Comparison of ENCODE assay signal across 8 cellular contexts in genomic region chr6:97059473-97059872, GRCh38.
A peak's percentile ranks its signal among the peaks of the same experiment; 100 is the strongest.
DNase-seq lines count a peak whose midpoint lies in the region; ATAC-seq and TF ChIP-seq lines count a peak whose summit lies in the region.

No MANE protein-coding gene starts in this region.

- no peak overlapping the region for H3K18ac ChIP-seq in IMR-90 (ENCODE audit: low read depth, low read length)

- H3K4me1 ChIP-seq in IMR-90 (ENCODE audit: control insufficient read depth, insufficient read depth, low read length) (no peaks in the 10 kb centered on the region), sigmoid colon (no peaks in the 10 kb centered on the region)

- CTCF ChIA-PET in IMR-90 (lab: Yijun Ruan, JAX), result interaction anchor here (0.7 kb wide), 1 partner anchor 435 kb away, joined by 4 read pairs; no protein-coding TSS in a partner anchor

- BruUV-seq in IMR-90 (replicated peaks; lab: Mats Ljungman, UMichigan), result no TSS peak

- H3K9me1 ChIP-seq in IMR-90 (ENCODE audit: insufficient read depth, low read length), result no peaks in the 10 kb centered on the region

- no peak overlapping the region for H2BK5ac ChIP-seq in IMR-90 (ENCODE audit: low read depth, low read length, poor library complexity, severe bottlenecking)

- H4K8ac ChIP-seq in IMR-90 (ENCODE audit: low read depth in 2 of 2, low read length in 2 of 2), result no peak overlapping the region

- H2BK120ac ChIP-seq in IMR-90 (ENCODE audit: low read depth, low read length), result no peak overlapping the region

- TF ChIP-seq POLR2A in IMR-90 (IDR thresholded peaks at IDR 0.05; ENCODE audit: low read depth, low read length), result no peak
- no peak for TF ChIP-seq POLR2A in sigmoid colon (IDR thresholded peaks at IDR 0.05)

- H4K20me1 ChIP-seq in IMR-90 (ENCODE audit: insufficient read depth, low read length), result no peaks in the 10 kb centered on the region

- TF ChIP-seq CTCF in IMR-90 (conservative IDR thresholded peaks at IDR 0.05; ENCODE audit: low read depth, low read length) (peak; percentile 60), fibroblast of the aortic adventitia (IDR thresholded peaks at IDR 0.05; ENCODE audit: insufficient read depth, low read length) (peak; percentile 53), sigmoid colon (IDR thresholded peaks at IDR 0.05) (peak in 3 of 4 experiments; percentile 22 to 45 (median 29))

- no peak overlapping the region for H2AK9ac ChIP-seq in IMR-90 (replicated peaks; ENCODE audit: low read depth, low read length, poor library complexity)

- H3K4me3 ChIP-seq in IMR-90 (ENCODE audit: insufficient read depth, low read depth, low read length) (no peak overlapping the region), SK-N-MC (no peak overlapping the region), fibroblast of the aortic adventitia (ENCODE audit: low read depth, low read length) (no peak overlapping the region), sigmoid colon (no peak overlapping the region)

- H3K36me3 ChIP-seq in IMR-90 (ENCODE audit: control insufficient read depth, insufficient read depth, low read length), result no peaks in the 10 kb centered on the region
- no peaks in the 10 kb centered on the region for H3K36me3 ChIP-seq in SK-N-MC (ENCODE audit: insufficient read depth, low read length)
- no peaks in the 10 kb centered on the region for H3K36me3 ChIP-seq in sigmoid colon

- dilution Hi-C loops in IMR-90 (cut with HindIII; ENCODE audit: low sequenced_read_pairs, unreplicated experiment), result no loop called here

- H3K9ac ChIP-seq in IMR-90 (ENCODE audit: low read depth, low read length), result no peak overlapping the region
- no peak overlapping the region for H3K9ac ChIP-seq in SK-N-MC (ENCODE audit: insufficient read length)

- H2BK20ac ChIP-seq in IMR-90 (ENCODE audit: low read depth, low read length), result no peak overlapping the region

- no peak overlapping the region for H2BK15ac ChIP-seq in IMR-90 (ENCODE audit: low read depth, low read length)

- H3K4me2 ChIP-seq in IMR-90 (ENCODE audit: low read depth, low read length), result no peak overlapping the region

- DNase-seq in Right ventricle myocardium superior (no peak), cardiac septum (ENCODE audit: low spot score) (no peak), IMR-90 (peak; percentile 37), SK-N-MC (ENCODE audit: low read depth, low spot score) (peak; percentile 63), fibroblast of the aortic adventitia (ENCODE audit: low read depth) (peak; percentile 62), sigmoid colon (no peak)
- no peak for DNase-seq in activated CD4-positive, alpha-beta T cell treated with anti-CD3 and anti-CD28 coated beads for 4 hours

- H2AFZ ChIP-seq in IMR-90 (replicated peaks; ENCODE audit: low read length, poor library complexity), result no peak overlapping the region

- intact Hi-C loops in Right ventricle myocardium superior (cut with DNase I) (no loop called here), cardiac septum (cut with DNase I) (loop anchor here (2.0 to 5.0 kb wide), 2 partner anchors 162 to 431 kb away; partner anchors contain the start of gene NDUFAF4), IMR-90 (cut with micrococcal nuclease) (loop anchor here (1.0 to 10.0 kb wide), 3 partner anchors 160 to 1695 kb away; no protein-coding TSS in a partner anchor), sigmoid colon (cut with DNase I) (loop anchor here (2.0 kb wide), 1 partner anchor 161 kb away; no protein-coding TSS in a partner anchor)

- no peaks in the 10 kb centered on the region for H3K79me1 ChIP-seq in IMR-90 (ENCODE audit: low read depth in 1 of 2, low read length in 2 of 2)

- peak; percentile 64 for TF ChIP-seq RAD21 in IMR-90 (IDR thresholded peaks at IDR 0.05; ENCODE audit: low read length)

- H3K4ac ChIP-seq in IMR-90 (ENCODE audit: low read depth, low read length), result no peak overlapping the region

- no peak overlapping the region for H4K5ac ChIP-seq in IMR-90 (ENCODE audit: low read depth, low read length)

- H3K27me3 ChIP-seq in IMR-90 (ENCODE audit: control insufficient read depth, insufficient read depth, low read length) (peaks cover 4% of the 10 kb centered on the region), sigmoid colon (no peaks in the 10 kb centered on the region)

- no peaks in the 10 kb centered on the region for H3K9me3 ChIP-seq in IMR-90 (ENCODE audit: control insufficient read depth, insufficient read depth, low read length)
- H3K9me3 ChIP-seq in SK-N-MC (ENCODE audit: low read depth, low read length), result no peaks in the 10 kb centered on the region
- no peaks in the 10 kb centered on the region for H3K9me3 ChIP-seq in sigmoid colon

- ATAC-seq in Right ventricle myocardium superior (ENCODE audit: poor library complexity) (peak; percentile 53), GM21786 (IDR thresholded peaks at IDR 0.05; ENCODE audit: unreplicated experiment) (peak; percentile 82), IMR-90 (ENCODE audit: low read depth) (peak; percentile 76)

- no peak for TF ChIP-seq EP300 in sigmoid colon (IDR thresholded peaks at IDR 0.05)

- H3K23ac ChIP-seq in IMR-90 (ENCODE audit: low read depth, low read length), result no peak overlapping the region

- in situ Hi-C loops in IMR-90 (cut with MboI; ENCODE audit: low sequenced_read_pairs), result loop anchor here (5.0 to 25.0 kb wide), 4 partner anchors 162 to 1697 kb away; partner anchors contain the start of gene NDUFAF4

- no peak overlapping the region for H4K91ac ChIP-seq in IMR-90 (ENCODE audit: insufficient read depth, low read depth, low read length)

- H3K56ac ChIP-seq in IMR-90 (ENCODE audit: extremely low read depth, insufficient read depth, low read length), result no peak overlapping the region

- no peak overlapping the region for H3K14ac ChIP-seq in IMR-90 (replicated peaks; ENCODE audit: low read depth, low read length)

- POLR2A ChIA-PET in IMR-90 (lab: Charles Lee; ENCODE audit: unreplicated experiment), result no interaction called here

- H2AK5ac ChIP-seq in IMR-90 (ENCODE audit: low read depth, low read length), result no peak overlapping the region

- H3K27ac ChIP-seq in IMR-90 (ENCODE audit: insufficient read depth, low read length), result no peak overlapping the region
- H3K27ac ChIP-seq in SK-N-MC, result no peak overlapping the region
- no peak overlapping the region for H3K27ac ChIP-seq in sigmoid colon

TF ChIP-seq in IMR-90, 13 proteins besides CTCF, POLR2A, EP300 and RAD21:
- TF ChIP-seq MAZ (IDR thresholded peaks at IDR 0.05; ENCODE audit: borderline replicate concordance, low read depth, low read length) (no peak), RFX5 (IDR thresholded peaks at IDR 0.05; ENCODE audit: low read depth, low read length) (no peak), RCOR1 (IDR thresholded peaks at IDR 0.05; ENCODE audit: insufficient replicate concordance, low read length) (no peak), CEBPB (IDR thresholded peaks at IDR 0.05; ENCODE audit: low read depth, low read length) (no peak), MAFK (IDR thresholded peaks at IDR 0.05; ENCODE audit: low read depth, low read length) (no peak), SMC3 (IDR thresholded peaks at IDR 0.05; ENCODE audit: low read depth, low read length) (peak; percentile 57)
TF ChIP-seq in IMR-90: peak in this region for 1.

Comparison
In these comparisons a context has a peak if more than half of its experiments do, and no peak if none do; other contexts are left out.
1. DNase-seq: peak in IMR-90 (single experiment), SK-N-MC (single experiment) and fibroblast of the aortic adventitia (single experiment); none in Right ventricle myocardium superior (single experiment), cardiac septum (single experiment), sigmoid colon (single experiment) and activated CD4-positive, alpha-beta T cell treated with anti-CD3 and anti-CD28 coated beads for 4 hours (0 of 2).
2. Peak in every context shown above with its lines, with median percentiles within 50 percentile points of each other: ATAC-seq and CTCF ChIP-seq.